8 cellular contexts compared by ENCODE assay signal in the genomic region with DNA sequence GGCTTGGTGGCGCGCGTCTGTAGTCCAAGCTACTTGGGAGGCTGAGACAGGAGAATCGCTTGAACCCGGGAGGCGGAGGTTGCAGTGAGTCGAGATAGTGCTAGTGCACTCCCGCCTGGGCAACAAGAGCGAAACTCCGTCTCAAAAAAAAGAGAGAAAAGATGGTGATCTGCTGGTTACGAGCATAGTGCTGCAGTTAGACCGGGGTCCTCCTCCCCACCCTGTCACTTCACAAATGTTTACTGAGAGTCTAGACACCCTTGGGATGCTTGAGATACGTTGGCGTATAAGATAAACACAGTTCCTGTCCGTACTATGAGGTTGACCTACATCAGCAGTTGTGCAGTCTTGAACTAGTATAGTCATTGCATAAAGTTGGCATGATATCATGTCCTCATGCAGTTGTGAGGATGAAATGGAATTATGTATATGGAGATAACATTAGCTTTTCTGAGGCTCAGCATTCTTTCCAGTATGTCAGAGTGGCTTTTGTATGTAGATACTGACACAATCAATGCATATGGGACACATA. TPM values are rescaled to one million over a fixed set of nuclear protein-coding genes. Genes with fewer than 3 reads are reported as not detected.
DNase-seq lines count a peak whose midpoint lies in the region; ATAC-seq and TF ChIP-seq lines count a peak whose summit lies in the region.

No MANE protein-coding gene starts in this region.

- peak overlapping the region; percentile 98 for H3K4me3 Mint-ChIP-seq in stimulated activated naive CD8-positive, alpha-beta T cell treated with anti-CD3 and anti-CD28 coated beads, Interleukin-15, Interleukin-2, amounts not matched to agents 100 ng/mL and 50 ng/mL, for 24 hours

- H3K4me1 Mint-ChIP-seq in stimulated activated naive CD8-positive, alpha-beta T cell treated with anti-CD3 and anti-CD28 coated beads, Interleukin-15, Interleukin-2, amounts not matched to agents 100 ng/mL and 50 ng/mL, for 24 hours (ENCODE audit: low read depth), result peaks cover 37% of the 10 kb centered on the region

- WGBS in mesendoderm (ENCODE audit: extremely low coverage, insufficient coverage, low lambda C conversion rate), result no CpG with 5 or more reads among the region's 15 CpGs

- intact Hi-C loops in breast epithelium (cut with DNase I; ENCODE audit: low total_unique reads), result no loop called here

- no peak overlapping the region for H4K8ac ChIP-seq in mesendoderm (ENCODE audit: low read depth, low read length)

- H3K36me3 ChIP-seq in breast epithelium (peaks cover 7% of the 10 kb centered on the region), mesendoderm (ENCODE audit: control insufficient read depth, insufficient read depth, low read length) (peaks cover 2% of the 10 kb centered on the region)

- H3K18ac ChIP-seq in mesendoderm (ENCODE audit: low read length), result no peak overlapping the region

- no peaks in the 10 kb centered on the region for H3K9me3 Mint-ChIP-seq in stimulated activated naive CD8-positive, alpha-beta T cell treated with anti-CD3 and anti-CD28 coated beads, Interleukin-15, Interleukin-2, amounts not matched to agents 100 ng/mL and 50 ng/mL, for 24 hours

- no peak for TF ChIP-seq CTCF in breast epithelium (IDR thresholded peaks at IDR 0.05)

- H3K79me2 ChIP-seq in mesendoderm (ENCODE audit: control insufficient read depth, insufficient read depth, low read length), result peaks cover 18% of the 10 kb centered on the region

- peaks cover 14% of the 10 kb centered on the region for H3K79me1 ChIP-seq in mesendoderm (ENCODE audit: low read length)

- no peaks in the 10 kb centered on the region for H3K9me3 ChIP-seq in breast epithelium

- peak overlapping the region; percentile 97 for H3K9ac ChIP-seq in mesendoderm (ENCODE audit: low read length)

- H3K27ac Mint-ChIP-seq in stimulated activated naive CD8-positive, alpha-beta T cell treated with anti-CD3 and anti-CD28 coated beads, Interleukin-15, Interleukin-2, amounts not matched to agents 100 ng/mL and 50 ng/mL, for 24 hours, result peak overlapping the region; percentile 81

- H2BK120ac ChIP-seq in mesendoderm (ENCODE audit: low read depth, low read length), result no peak overlapping the region

- no peak overlapping the region for H2BK5ac ChIP-seq in mesendoderm (ENCODE audit: low read length)

- peaks cover 28% of the 10 kb centered on the region for H3K36me3 Mint-ChIP-seq in stimulated activated naive CD8-positive, alpha-beta T cell treated with anti-CD3 and anti-CD28 coated beads, Interleukin-15, Interleukin-2, amounts not matched to agents 100 ng/mL and 50 ng/mL, for 24 hours (ENCODE audit: low read depth)

- no peak overlapping the region for H3K4ac ChIP-seq in mesendoderm (ENCODE audit: low read depth, low read length)

- peak overlapping the region; percentile 88 to 91 for H3K27ac ChIP-seq in breast epithelium
- H3K27ac ChIP-seq in mesendoderm (ENCODE audit: low read depth, low read length), result no peak overlapping the region

- H2BK15ac ChIP-seq in mesendoderm (replicated peaks; ENCODE audit: low read depth), result no peak overlapping the region

- no peak for DNase-seq in stimulated activated naive CD8-positive, alpha-beta T cell treated with anti-CD3 and anti-CD28 coated beads, Interleukin-15, Interleukin-2, amounts not matched to agents 100 U/mL and 50 U/mL, for 24 hours
- DNase-seq in breast epithelium (ENCODE audit: low spot score in 2 of 2) (no peak), mesendoderm (peak; percentile 0), NCI-H1436 treated with DMSO at 0.1 percent for 48 hours (lab: John Stamatoyannopoulos, UW) (no peak), DMS 273 treated with DMSO at 0.1 percent for 48 hours (lab: John Stamatoyannopoulos, UW) (no peak), SHP77 (lab: John Stamatoyannopoulos, UW) (no peak)
- no peak for DNase-seq in stimulated activated CD4-positive, alpha-beta T cell treated with anti-CD3 and anti-CD28 coated beads, Interleukin-4, amount 100 ng/mL, for 4 hours

- no peak for TF ChIP-seq POLR2A in breast epithelium (IDR thresholded peaks at IDR 0.05)

- ATAC-seq in stimulated activated naive CD8-positive, alpha-beta T cell treated with anti-CD3 and anti-CD28 coated beads, Interleukin-15, Interleukin-2, amounts not matched to agents 100 U/mL and 50 U/mL, for 24 hours, result no peak

- H3K4me1 ChIP-seq in breast epithelium, result peaks cover 2 to 13% of the 10 kb centered on the region in 2 donors
- H3K4me1 ChIP-seq in mesendoderm (ENCODE audit: control insufficient read depth, low read depth, low read length), result peaks cover 3% of the 10 kb centered on the region

- H3K4me2 ChIP-seq in mesendoderm (ENCODE audit: low read length), result peak overlapping the region; percentile 80

- H3K4me3 ChIP-seq in breast epithelium, result peak overlapping the region; percentile 83 to 100 (median 91)
- H3K4me3 ChIP-seq in mesendoderm (ENCODE audit: low read length), result peak overlapping the region; percentile 100

- no peaks in the 10 kb centered on the region for H3K27me3 ChIP-seq in breast epithelium
- H3K27me3 ChIP-seq in mesendoderm (ENCODE audit: insufficient read depth, low read length, poor library complexity), result no peaks in the 10 kb centered on the region

- no peak overlapping the region for H3K23ac ChIP-seq in mesendoderm (ENCODE audit: low read length)

- no peaks in the 10 kb centered on the region for H3K27me3 Mint-ChIP-seq in stimulated activated naive CD8-positive, alpha-beta T cell treated with anti-CD3 and anti-CD28 coated beads, Interleukin-15, Interleukin-2, amounts not matched to agents 100 ng/mL and 50 ng/mL, for 24 hours

- H4K5ac ChIP-seq in mesendoderm (ENCODE audit: low read length), result no peak overlapping the region

- peak overlapping the region; percentile 97 for H3K56ac ChIP-seq in mesendoderm (ENCODE audit: low read length)

- no peak overlapping the region for H2AK5ac ChIP-seq in mesendoderm (ENCODE audit: low read length)

RNA-seq across cellular contexts. Expression of gene ACAD10, which starts 0.8 kb away (rescaled TPM):
- total RNA-seq in breast epithelium, result 10 to 100 TPM; 17.9 to 24.1 (median 18.7) TPM
- polyA plus RNA-seq in mesendoderm (2013, experiment 1 of 2), result 4.9 TPM
- 5.2 TPM for polyA plus RNA-seq in mesendoderm (2013, experiment 2 of 2)

RNA-seq across cellular contexts. Expression of gene BRAP, which starts 0.9 kb away (rescaled TPM):
- total RNA-seq in breast epithelium, result 10 to 100 TPM; 17.4 to 23.7 (median 20.5) TPM
- polyA plus RNA-seq in mesendoderm (2013, experiment 1 of 2), result 19.3 TPM
- polyA plus RNA-seq in mesendoderm (2013, experiment 2 of 2), result 19.3 TPM
